25 cellular contexts compared by ENCODE assay signal in the genomic region with DNA sequence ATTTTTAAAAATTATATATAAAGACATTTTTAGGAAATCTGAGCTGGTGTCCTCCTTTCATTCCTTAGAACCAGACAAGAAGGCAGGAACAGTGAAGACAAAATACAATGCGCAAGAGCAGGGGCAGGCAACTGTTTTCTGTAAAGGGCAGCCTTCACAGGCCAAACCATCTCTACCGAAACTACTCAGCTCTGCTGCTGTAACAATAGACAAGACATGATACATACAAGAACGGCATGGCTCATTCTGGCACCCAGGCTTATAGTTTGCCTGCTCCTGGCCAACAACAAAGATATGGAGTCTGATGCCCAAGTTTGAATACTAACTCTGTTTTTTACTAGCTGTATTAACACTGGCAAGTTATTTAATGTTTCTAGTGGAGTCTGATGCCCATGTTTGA.
"Had no signal": no experiment of that assay in that cellular context is flagged by ENCODE, and none has a peak within 500 bp of the region (broad histone marks: within the 10 kb centered on the region; RNA-seq: fewer than 3 reads in every experiment).

No MANE protein-coding gene starts in this region.

- H3K4me3 ChIP-seq: K562, MG63 had no signal

- DNase-seq: activated CD4-positive, alpha-beta T cell treated with anti-CD3 and anti-CD28 coated beads, Interleukin-2, amount 10 ng/mL, durations not matched to agents 24 days and 14 days; activated CD4-positive, alpha-beta T cell treated with anti-CD3 and anti-CD28 coated beads, Interleukin-2, amount 50 U/mL, for 4 hours; activated CD8-positive, alpha-beta T cell treated with anti-CD3 and anti-CD28 coated beads for 36 hours; activated effector memory CD4-positive, alpha-beta T cell treated with anti-CD3 and anti-CD28 coated beads, Interleukin-2, amount 50 U/mL, for 16 hours; activated naive CD4-positive, alpha-beta T cell; activated naive CD4-positive, alpha-beta T cell treated with anti-CD3 and anti-CD28 coated beads, Interleukin-2, amount 50 U/mL, for 16 hours; activated naive CD8-positive, alpha-beta T cell treated with anti-CD3 and anti-CD28 coated beads for 36 hours; activated T-cell treated with anti-CD3 and anti-CD28 coated beads, Interleukin-2, amount 50 U/mL, for 1 hour; activated T-cell treated with anti-CD3 and anti-CD28 coated beads, Interleukin-2, amount 50 U/mL, for 72 hours; amniotic stem cell; aorta; brain microvascular endothelial cell; MG63; NCI-H1048; NCI-H1105 treated with DMSO at 0.1 percent for 48 hours; NCI-H1436; NCI-H1694; NCI-H1930; NCI-H2081 treated with DMSO at 0.1 percent for 48 hours; NCI-H226; NCI-H524 treated with DMSO at 0.1 percent for 48 hours; OCI-M1; Right ventricle myocardium superior had no signal

- ATAC-seq: activated CD8-positive, alpha-beta T cell treated with anti-CD3 and anti-CD28 coated beads for 36 hours; activated T-cell treated with anti-CD3 and anti-CD28 coated beads, Interleukin-2, amount 50 U/mL, for 72 hours; activated T-helper 17 cell treated with anti-CD3 and anti-CD28 coated beads, Interleukin-2, amount 50 U/mL, for 72 hours; K562 had no signal

- H3K27ac ChIP-seq: brain microvascular endothelial cell had no signal

- H3K9me3 ChIP-seq: MG63 had no signal

- H3K36me3 ChIP-seq: brain microvascular endothelial cell, MG63 had no signal

- H3K27me3 ChIP-seq: brain microvascular endothelial cell, MG63 had no signal
